Comparison of ENCODE assay signal across 30 cellular contexts in genomic region chr6:54860132-54860531, GRCh38. TPM values are rescaled to one million over a fixed set of nuclear protein-coding genes. Genes with fewer than 3 reads are reported as not detected.
"Had no signal": no experiment of that assay in that cellular context is flagged by ENCODE, and none has a peak within 500 bp of the region (broad histone marks: within the 10 kb centered on the region; RNA-seq: fewer than 3 reads in every experiment).

No MANE protein-coding gene starts in this region.

- H3K4me3 ChIP-seq: PC-9, SK-N-MC had no signal

- H2AFZ ChIP-seq: PC-9 had no signal

- H3K36me3 Mint-ChIP-seq: activated naive CD8-positive, alpha-beta T cell; brain; T-cell had no signal

- H3K4me2 ChIP-seq: PC-9 had no signal

- H3K27me3 Mint-ChIP-seq: activated CD4-positive, alpha-beta memory T cell treated with anti-CD3 and anti-CD28 coated beads, Interleukin-2, amount 10 ng/mL, durations not matched to agents 7 days and 5 days; activated CD4-positive, alpha-beta T cell treated with anti-CD3 and anti-CD28 coated beads for 36 hours; activated naive CD8-positive, alpha-beta T cell; activated T-helper 17 cell treated with anti-CD3 and anti-CD28 coated beads, Interleukin-2, amount 50 U/mL, for 72 hours; brain; T-cell had no signal

- ATAC-seq: activated CD4-positive, alpha-beta T cell treated with anti-CD3 and anti-CD28 coated beads for 36 hours; activated T-helper 17 cell treated with anti-CD3 and anti-CD28 coated beads, Interleukin-2, amount 50 U/mL, for 72 hours; Right ventricle myocardium inferior; T-cell had no signal

- H3K27ac ChIP-seq: PC-9, SK-N-MC, VCaP had no signal

- FAIRE-seq: astrocyte had no signal

- H3K4me3 Mint-ChIP-seq: activated CD4-positive, alpha-beta memory T cell treated with anti-CD3 and anti-CD28 coated beads, Interleukin-2, amount 10 ng/mL, durations not matched to agents 7 days and 5 days; activated CD4-positive, alpha-beta T cell treated with anti-CD3 and anti-CD28 coated beads for 36 hours; activated naive CD4-positive, alpha-beta T cell treated with anti-CD3 and anti-CD28 coated beads for 36 hours; activated naive CD8-positive, alpha-beta T cell; activated T-helper 17 cell treated with anti-CD3 and anti-CD28 coated beads, Interleukin-2, amount 50 U/mL, for 72 hours; brain; T-cell had no signal

- H3K9me3 Mint-ChIP-seq: activated CD4-positive, alpha-beta memory T cell treated with anti-CD3 and anti-CD28 coated beads, Interleukin-2, amount 10 ng/mL, durations not matched to agents 7 days and 5 days; brain had no signal

- DNase-seq: activated CD4-positive, alpha-beta memory T cell treated with anti-CD3 and anti-CD28 coated beads, Interleukin-2, amount 10 ng/mL, durations not matched to agents 7 days and 5 days; activated CD4-positive, alpha-beta T cell treated with anti-CD3 and anti-CD28 coated beads for 36 hours; activated CD4-positive, alpha-beta T cell treated with anti-CD3 and anti-CD28 coated beads, Interleukin-2, amount 50 U/mL, for 1 hour; activated gamma-delta T cell; activated naive CD4-positive, alpha-beta T cell treated with anti-CD3 and anti-CD28 coated beads for 36 hours; activated T-cell treated with anti-CD3 and anti-CD28 coated beads for 4 hours; activated T-cell treated with anti-CD3 and anti-CD28 coated beads, Interleukin-2, amount 50 U/mL, for 48 hours; amygdala; cerebellar nuclear complex; Kasumi-1; KBM-7; NCI-H1092; NCI-H1417 treated with DMSO at 0.1 percent for 48 hours; NCI-H1694; NCI-H2029; NCI-H2107; NCI-H2171 treated with DMSO at 0.1 percent for 48 hours; NCI-H345; NCI-H510A; PC-9; T-cell; T-helper 2 cell had no signal

- H3K4me1 Mint-ChIP-seq: activated CD4-positive, alpha-beta memory T cell treated with anti-CD3 and anti-CD28 coated beads, Interleukin-2, amount 10 ng/mL, durations not matched to agents 7 days and 5 days; activated CD4-positive, alpha-beta T cell treated with anti-CD3 and anti-CD28 coated beads for 36 hours; activated T-helper 17 cell treated with anti-CD3 and anti-CD28 coated beads, Interleukin-2, amount 50 U/mL, for 72 hours; T-cell had no signal

- H3K27ac Mint-ChIP-seq: activated CD4-positive, alpha-beta memory T cell treated with anti-CD3 and anti-CD28 coated beads, Interleukin-2, amount 10 ng/mL, durations not matched to agents 7 days and 5 days; activated CD4-positive, alpha-beta T cell treated with anti-CD3 and anti-CD28 coated beads for 36 hours; activated naive CD4-positive, alpha-beta T cell treated with anti-CD3 and anti-CD28 coated beads for 36 hours; activated naive CD8-positive, alpha-beta T cell; activated T-helper 17 cell treated with anti-CD3 and anti-CD28 coated beads, Interleukin-2, amount 50 U/mL, for 72 hours; brain; T-cell had no signal

RNA-seq across cellular contexts. Expression of gene FAM83B, which starts 13.6 kb away (rescaled TPM):
- total RNA-seq: activated CD4-positive, alpha-beta memory T cell treated with anti-CD3 and anti-CD28 coated beads, Interleukin-2, amount 10 ng/mL, durations not matched to agents 7 days and 5 days; activated CD4-positive, alpha-beta T cell treated with anti-CD3 and anti-CD28 coated beads for 36 hours; activated CD8-positive, alpha-beta memory T cell treated with anti-CD3 and anti-CD28 coated beads for 36 hours; activated naive CD4-positive, alpha-beta T cell treated with anti-CD3 and anti-CD28 coated beads for 36 hours; activated T-helper 17 cell treated with anti-CD3 and anti-CD28 coated beads, Interleukin-2, amount 50 U/mL, for 72 hours had no signal
